Comparison of ENCODE assay signal across 1 cellular context in genomic region chr16:75251280-75252048, GRCh38.
TF ChIP-seq lines count a peak whose summit lies in the region.

A gene with protein sequence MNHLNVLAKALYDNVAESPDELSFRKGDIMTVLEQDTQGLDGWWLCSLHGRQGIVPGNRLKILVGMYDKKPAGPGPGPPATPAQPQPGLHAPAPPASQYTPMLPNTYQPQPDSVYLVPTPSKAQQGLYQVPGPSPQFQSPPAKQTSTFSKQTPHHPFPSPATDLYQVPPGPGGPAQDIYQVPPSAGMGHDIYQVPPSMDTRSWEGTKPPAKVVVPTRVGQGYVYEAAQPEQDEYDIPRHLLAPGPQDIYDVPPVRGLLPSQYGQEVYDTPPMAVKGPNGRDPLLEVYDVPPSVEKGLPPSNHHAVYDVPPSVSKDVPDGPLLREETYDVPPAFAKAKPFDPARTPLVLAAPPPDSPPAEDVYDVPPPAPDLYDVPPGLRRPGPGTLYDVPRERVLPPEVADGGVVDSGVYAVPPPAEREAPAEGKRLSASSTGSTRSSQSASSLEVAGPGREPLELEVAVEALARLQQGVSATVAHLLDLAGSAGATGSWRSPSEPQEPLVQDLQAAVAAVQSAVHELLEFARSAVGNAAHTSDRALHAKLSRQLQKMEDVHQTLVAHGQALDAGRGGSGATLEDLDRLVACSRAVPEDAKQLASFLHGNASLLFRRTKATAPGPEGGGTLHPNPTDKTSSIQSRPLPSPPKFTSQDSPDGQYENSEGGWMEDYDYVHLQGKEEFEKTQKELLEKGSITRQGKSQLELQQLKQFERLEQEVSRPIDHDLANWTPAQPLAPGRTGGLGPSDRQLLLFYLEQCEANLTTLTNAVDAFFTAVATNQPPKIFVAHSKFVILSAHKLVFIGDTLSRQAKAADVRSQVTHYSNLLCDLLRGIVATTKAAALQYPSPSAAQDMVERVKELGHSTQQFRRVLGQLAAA (minus strand): TSS chr16:75251624. CDS start chr16:75251482, 142 bp downstream.

TF ChIP-seq in K562, 482 proteins besides CTCF, POLR2A, EP300 and RAD21 (continued from another document and continues in another):
- TF ChIP-seq AFF4 (CRISPR knock-in tag; IDR thresholded peaks at IDR 0.05) (no peak), THRAP3 (IDR thresholded peaks at IDR 0.05; ENCODE audit: borderline replicate concordance) (no peak), MXI1 (IDR thresholded peaks at IDR 0.05; ENCODE audit: low read depth, low read length) (no peak), PHB (CRISPR knock-in tag; IDR thresholded peaks at IDR 0.05) (no peak), YY1 (IDR thresholded peaks at IDR 0.05; ENCODE audit: borderline replicate concordance in 1 of 3, control insufficient read depth in 1 of 3, extremely low read depth in 1 of 3, insufficient read depth in 3 of 3, insufficient read length in 1 of 3, insufficient replicate concordance in 2 of 3, low read depth in 1 of 3, low read length in 2 of 3) (peak in 2 of 3 experiments; percentile 56 to 75), POLR2B (IDR thresholded peaks at IDR 0.05; ENCODE audit: low read depth, partially characterized antibody) (no peak), GABPB1 (CRISPR knock-in tag; IDR thresholded peaks at IDR 0.05) (0 out of 2 replicates have a peak, but pooled peaks have one; percentile 3), ATF7 (IDR thresholded peaks at IDR 0.05) (no peak), SMC3 (conservative IDR thresholded peaks at IDR 0.05; ENCODE audit: insufficient read depth, low read depth, low read length) (no peak), SMARCE1 (IDR thresholded peaks at IDR 0.05) (no peak), MECOM (CRISPR knock-in tag; IDR thresholded peaks at IDR 0.05) (no peak), CCNT2 (IDR thresholded peaks at IDR 0.05; ENCODE audit: borderline replicate concordance, extremely low read depth, insufficient read length, low read depth, low read length) (no peak), E4F1 (CRISPR knock-in tag; IDR thresholded peaks at IDR 0.05; ENCODE audit: borderline replicate concordance) (no peak), MTA1 (IDR thresholded peaks at IDR 0.05; ENCODE audit: borderline replicate concordance) (no peak), CXXC5 (CRISPR knock-in tag; IDR thresholded peaks at IDR 0.05) (peak; percentile 87), NKRF (IDR thresholded peaks at IDR 0.05; ENCODE audit: borderline replicate concordance) (no peak), SIN3B (IDR thresholded peaks at IDR 0.05; ENCODE audit: low read depth) (peak; percentile 62), SRSF1 (IDR thresholded peaks at IDR 0.05; ENCODE audit: low read depth, low read length) (no peak), PHF20 (IDR thresholded peaks at IDR 0.05; ENCODE audit: partially characterized antibody) (no peak), PHTF2 (CRISPR knock-in tag; IDR thresholded peaks at IDR 0.05) (no peak), CREM (IDR thresholded peaks at IDR 0.05; ENCODE audit: low read depth) (no peak; the same call in 1 of the 2 replicates), ARID3B (CRISPR knock-in tag; IDR thresholded peaks at IDR 0.05; ENCODE audit: borderline replicate concordance) (no peak), SETDB1 (IDR thresholded peaks at IDR 0.05; ENCODE audit: low read length) (no peak), ARID1B (IDR thresholded peaks at IDR 0.05) (no peak), ATF6 (CRISPR knock-in tag; IDR thresholded peaks at IDR 0.05) (no peak), PHF21A (IDR thresholded peaks at IDR 0.05; ENCODE audit: borderline replicate concordance, low read depth) (no peak), IFI16 (CRISPR knock-in tag; IDR thresholded peaks at IDR 0.05) (no peak), ELK3 (CRISPR knock-in tag; IDR thresholded peaks at IDR 0.05) (no peak), ZKSCAN8 (CRISPR knock-in tag; IDR thresholded peaks at IDR 0.05) (no peak), C11orf30 (IDR thresholded peaks at IDR 0.05; ENCODE audit: low read depth) (no peak), NFYB (IDR thresholded peaks at IDR 0.05; ENCODE audit: extremely low read depth, insufficient read length) (peak; percentile 26), ZNF57 (CRISPR knock-in tag; IDR thresholded peaks at IDR 0.05) (no peak), RAD51 (IDR thresholded peaks at IDR 0.05; ENCODE audit: borderline replicate concordance, low read depth) (no peak), ZNF311 (CRISPR knock-in tag; IDR thresholded peaks at IDR 0.05) (no peak), ZNF253 (CRISPR knock-in tag; conservative IDR thresholded peaks at IDR 0.05) (no peak), ZBTB7A (IDR thresholded peaks at IDR 0.05; ENCODE audit: borderline replicate concordance, control insufficient read depth, low read depth, low read length) (0 out of 2 replicates have a peak, but pooled peaks have one; percentile 5), CTBP1 (IDR thresholded peaks at IDR 0.05; ENCODE audit: borderline replicate concordance) (peak; percentile 68; the same call in 1 of the 2 replicates), ZC3H4 (CRISPR knock-in tag; IDR thresholded peaks at IDR 0.05; ENCODE audit: borderline replicate concordance) (no peak), ZNF584 (CRISPR knock-in tag; IDR thresholded peaks at IDR 0.05; ENCODE audit: low read depth) (no peak), ZNF511 (CRISPR knock-in tag; IDR thresholded peaks at IDR 0.05) (0 out of 2 replicates have a peak, but pooled peaks have one; percentile 23), SAFB2 (IDR thresholded peaks at IDR 0.05; ENCODE audit: borderline replicate concordance, low read depth, low read length, severe bottlenecking) (no peak), SRSF9 (IDR thresholded peaks at IDR 0.05; ENCODE audit: borderline replicate concordance, low read depth, low read length) (no peak), ZNF586 (CRISPR knock-in tag; conservative IDR thresholded peaks at IDR 0.05) (no peak), RB1 (IDR thresholded peaks at IDR 0.05; ENCODE audit: low read depth) (peak; percentile 40; the same call in 1 of the 2 replicates), RBBP5 (IDR thresholded peaks at IDR 0.05; ENCODE audit: borderline replicate concordance, insufficient read depth, low read length, poor library complexity, severe bottlenecking) (peak; percentile 70), PTTG1 (tag; IDR thresholded peaks at IDR 0.05; ENCODE audit: low read depth) (no peak), MAFG (tag; conservative IDR thresholded peaks at IDR 0.05) (no peak), TAF7 (tag; IDR thresholded peaks at IDR 0.05) (no peak), XRCC3 (IDR thresholded peaks at IDR 0.05) (no peak), EGR1 (conservative IDR thresholded peaks at IDR 0.05) (peak; percentile 53)
- TF ChIP-seq, protein P1, sequence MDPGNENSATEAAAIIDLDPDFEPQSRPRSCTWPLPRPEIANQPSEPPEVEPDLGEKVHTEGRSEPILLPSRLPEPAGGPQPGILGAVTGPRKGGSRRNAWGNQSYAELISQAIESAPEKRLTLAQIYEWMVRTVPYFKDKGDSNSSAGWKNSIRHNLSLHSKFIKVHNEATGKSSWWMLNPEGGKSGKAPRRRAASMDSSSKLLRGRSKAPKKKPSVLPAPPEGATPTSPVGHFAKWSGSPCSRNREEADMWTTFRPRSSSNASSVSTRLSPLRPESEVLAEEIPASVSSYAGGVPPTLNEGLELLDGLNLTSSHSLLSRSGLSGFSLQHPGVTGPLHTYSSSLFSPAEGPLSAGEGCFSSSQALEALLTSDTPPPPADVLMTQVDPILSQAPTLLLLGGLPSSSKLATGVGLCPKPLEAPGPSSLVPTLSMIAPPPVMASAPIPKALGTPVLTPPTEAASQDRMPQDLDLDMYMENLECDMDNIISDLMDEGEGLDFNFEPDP (CRISPR knock-in tag; IDR thresholded peaks at IDR 0.05), result no peak
